In the genomic region with DNA sequence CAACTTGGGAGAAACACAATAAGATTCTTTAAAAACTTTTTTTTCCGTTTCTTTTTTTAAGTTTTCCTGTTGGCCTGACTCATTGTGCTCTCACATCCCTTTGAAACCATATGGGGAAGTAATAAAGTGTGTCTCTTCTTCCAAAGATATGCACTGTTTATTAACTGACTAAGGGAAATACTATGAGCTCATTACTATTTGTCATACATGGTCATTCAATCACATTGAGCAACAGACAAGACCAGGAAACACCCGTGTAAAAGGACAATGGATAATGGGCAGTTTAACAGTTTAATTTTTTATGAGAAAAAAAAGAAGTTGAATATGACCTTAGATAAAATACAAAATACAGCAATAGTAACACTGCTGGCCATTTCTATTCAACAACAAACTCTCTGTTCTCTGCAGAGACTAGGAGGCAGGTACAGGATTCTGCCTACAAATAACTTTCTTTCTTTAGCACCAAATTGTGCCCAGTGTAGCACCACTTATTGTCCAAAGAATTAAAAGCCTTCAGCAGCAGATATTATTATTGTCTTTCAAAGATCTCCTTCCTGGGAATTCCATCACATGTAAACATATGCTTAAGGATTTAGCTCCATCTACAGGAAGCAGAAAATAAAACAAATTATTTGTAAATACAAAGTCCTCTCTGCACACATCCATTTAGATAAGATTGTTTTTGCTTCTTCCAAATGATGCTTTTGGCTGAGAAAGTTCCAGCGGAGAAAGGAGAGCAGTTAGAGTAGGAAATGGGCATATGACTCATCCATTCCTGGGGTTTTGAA, we compare ENCODE assay signal across 8 cellular contexts. TPM values are rescaled to one million over a fixed set of nuclear protein-coding genes. Genes with fewer than 3 reads are reported as not detected.
A peak's percentile ranks its signal among the peaks of the same experiment; 100 is the strongest.
DNase-seq lines count a peak whose midpoint lies in the region; ATAC-seq, FAIRE-seq and TF ChIP-seq lines count a peak whose summit lies in the region.

No MANE protein-coding gene starts in this region.

- POLR2A ChIA-PET in AG04449 (lab: Yijun Ruan, JAX): interaction anchor here (0.6 to 1.4 kb wide), 5 partner anchors 9 to 994 kb away, joined by 3 to 8 read pairs (median 3); a partner anchor contains a TSS

- H3K27me3 ChIP-seq in upper lobe of left lung: no peaks in the 10 kb centered on the region

- TF ChIP-seq EP300 in upper lobe of left lung (IDR thresholded peaks at IDR 0.05): peak in 2 of 4 donors; percentile 55 to 74

- TF ChIP-seq CTCF in AG04449 (IDR thresholded peaks at IDR 0.05; ENCODE audit: insufficient read depth, low read length, missing control alignments) (no peak), upper lobe of left lung (IDR thresholded peaks at IDR 0.05) (peak in 2 of 6 experiments; percentile 34 to 40)

- peak; percentile 75 for DNase-seq in AG04449 (ENCODE audit: low read depth, low spot score)
- DNase-seq in KBM-7: peak; percentile 26
- peak; percentile 66 for DNase-seq in amniotic stem cell (lab: John Stamatoyannopoulos, UW)
- no peak for DNase-seq in upper lobe of left lung
- no peak for DNase-seq in T1000 (lab: John Stamatoyannopoulos, UW)
- DNase-seq in T-helper 9 cell: no peak
- DNase-seq in GM19239 (ENCODE audit: insufficient read length, low spot score): no peak

- WGBS in upper lobe of left lung, 2 donors: 16% methylated on average over 3 of the region's 3 CpGs

- peak; percentile 51 to 91 for ATAC-seq in upper lobe of left lung (ENCODE audit: low FRiP score in 2 of 2)

- peaks cover 10 to 18% (median 12%) of the 10 kb centered on the region in 4 donors for H3K4me1 ChIP-seq in upper lobe of left lung

- CTCF ChIA-PET in AG04449 (lab: Yijun Ruan, JAX): interaction anchor here (1.7 to 1.9 kb wide), 2 partner anchors 258 to 1573 kb away, joined by 4 read pairs; no protein-coding TSS in a partner anchor

- no peaks in the 10 kb centered on the region for H3K9me3 ChIP-seq in upper lobe of left lung

- in situ Hi-C loops in KBM-7 (cut with MboI; ENCODE audit: low pct_unique_long_range_greater_than_20kb, low sequenced_read_pairs): loop anchor here (25.0 kb wide), 1 partner anchor 1534 kb away; no protein-coding TSS in a partner anchor

- FAIRE-seq in islet of Langerhans (lab: Jason Lieb, UNC) (peak; percentile 81), GM19239 (lab: Jason Lieb, UNC) (no peak)

- no peaks in the 10 kb centered on the region for H3K36me3 ChIP-seq in upper lobe of left lung

- H3K27ac ChIP-seq in upper lobe of left lung: peak overlapping the region; percentile 36 to 73 (median 53)

- H3K4me3 ChIP-seq in AG04449 (ENCODE audit: low read depth, low read length): no peak overlapping the region
- H3K4me3 ChIP-seq in upper lobe of left lung: no peak overlapping the region

- TF ChIP-seq POLR2A in upper lobe of left lung (IDR thresholded peaks at IDR 0.05): no peak

RNA-seq across cellular contexts. Expression of a gene that starts 55.0 kb away (rescaled TPM):
- 10 to 100 TPM in 2 of 6 donors, 1 to 10 TPM in 4; 3.3 to 18.8 (median 7.9) TPM for total RNA-seq in upper lobe of left lung

Comparison
In these comparisons a context has a peak if more than half of its experiments do, and no peak if none do; other contexts are left out.
1. DNase-seq: peak in AG04449 (single experiment), KBM-7 (single experiment) and amniotic stem cell (single experiment); none in upper lobe of left lung (0 of 2), T1000 (single experiment), T-helper 9 cell (single experiment) and GM19239 (single experiment).